1 cellular context compared by ENCODE assay signal in genomic region chr7:29567174-29567573, GRCh38.
TF ChIP-seq lines count a peak whose summit lies in the region.

No MANE protein-coding gene starts in this region.

TF ChIP-seq in GM23338, 12 proteins besides CTCF, POLR2A, EP300 and RAD21:
- TF ChIP-seq ZNF462 (CRISPR knock-in tag; IDR thresholded peaks at IDR 0.05) (no peak), ZNF114 (CRISPR knock-in tag; IDR thresholded peaks at IDR 0.05) (no peak)
- TF ChIP-seq, protein P1, sequence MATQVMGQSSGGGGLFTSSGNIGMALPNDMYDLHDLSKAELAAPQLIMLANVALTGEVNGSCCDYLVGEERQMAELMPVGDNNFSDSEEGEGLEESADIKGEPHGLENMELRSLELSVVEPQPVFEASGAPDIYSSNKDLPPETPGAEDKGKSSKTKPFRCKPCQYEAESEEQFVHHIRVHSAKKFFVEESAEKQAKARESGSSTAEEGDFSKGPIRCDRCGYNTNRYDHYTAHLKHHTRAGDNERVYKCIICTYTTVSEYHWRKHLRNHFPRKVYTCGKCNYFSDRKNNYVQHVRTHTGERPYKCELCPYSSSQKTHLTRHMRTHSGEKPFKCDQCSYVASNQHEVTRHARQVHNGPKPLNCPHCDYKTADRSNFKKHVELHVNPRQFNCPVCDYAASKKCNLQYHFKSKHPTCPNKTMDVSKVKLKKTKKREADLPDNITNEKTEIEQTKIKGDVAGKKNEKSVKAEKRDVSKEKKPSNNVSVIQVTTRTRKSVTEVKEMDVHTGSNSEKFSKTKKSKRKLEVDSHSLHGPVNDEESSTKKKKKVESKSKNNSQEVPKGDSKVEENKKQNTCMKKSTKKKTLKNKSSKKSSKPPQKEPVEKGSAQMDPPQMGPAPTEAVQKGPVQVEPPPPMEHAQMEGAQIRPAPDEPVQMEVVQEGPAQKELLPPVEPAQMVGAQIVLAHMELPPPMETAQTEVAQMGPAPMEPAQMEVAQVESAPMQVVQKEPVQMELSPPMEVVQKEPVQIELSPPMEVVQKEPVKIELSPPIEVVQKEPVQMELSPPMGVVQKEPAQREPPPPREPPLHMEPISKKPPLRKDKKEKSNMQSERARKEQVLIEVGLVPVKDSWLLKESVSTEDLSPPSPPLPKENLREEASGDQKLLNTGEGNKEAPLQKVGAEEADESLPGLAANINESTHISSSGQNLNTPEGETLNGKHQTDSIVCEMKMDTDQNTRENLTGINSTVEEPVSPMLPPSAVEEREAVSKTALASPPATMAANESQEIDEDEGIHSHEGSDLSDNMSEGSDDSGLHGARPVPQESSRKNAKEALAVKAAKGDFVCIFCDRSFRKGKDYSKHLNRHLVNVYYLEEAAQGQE (IDR thresholded peaks at IDR 0.05; ENCODE audit: unreplicated experiment): no peak
